Comparison of ENCODE assay signal across 24 cellular contexts in genomic region chr12:13067322-13067721, GRCh38. TPM values are rescaled to one million over a fixed set of nuclear protein-coding genes. Genes with fewer than 3 reads are reported as not detected.
"Had no signal": no experiment of that assay in that cellular context is flagged by ENCODE, and none has a peak within 500 bp of the region (broad histone marks: within the 10 kb centered on the region; RNA-seq: fewer than 3 reads in every experiment).

No MANE protein-coding gene starts in this region.

- H3K27me3 Mint-ChIP-seq: memory B cell, naive B cell had no signal

- H3K27ac Mint-ChIP-seq: memory B cell, naive B cell had no signal

- H3K4me1 Mint-ChIP-seq: memory B cell, naive B cell had no signal

- H3K9me3 Mint-ChIP-seq: memory B cell, naive B cell, nephron progenitor cell had no signal

- DNase-seq: cortex of kidney; hypothalamus; naive B cell; nephron progenitor cell; nucleus accumbens; stimulated activated CD4-positive, alpha-beta T cell treated with anti-CD3 and anti-CD28 coated beads, Interleukin-12 subunit alpha, Interleukin-12 subunit beta, amount 100 ng/mL, for 4 hours; stimulated activated CD4-positive, alpha-beta T cell treated with anti-CD3 and anti-CD28 coated beads, Interleukin-1b, Interleukin-23, amount 100 ng/mL, for 48 hours; stimulated activated CD4-positive, alpha-beta T cell treated with anti-CD3 and anti-CD28 coated beads, Interleukin-4, amount 100 ng/mL, for 1 hour; stimulated activated CD8-positive, alpha-beta memory T cell treated with anti-CD3 and anti-CD28 coated beads, Interleukin-4, amount 100 ng/mL, for 48 hours; stimulated activated naive CD4-positive, alpha-beta T cell treated with Interleukin-2 at 50 U/mL for 16 hours; upper lobe of left lung; uterus had no signal

- H3K4me3 Mint-ChIP-seq: memory B cell, naive B cell, nephron progenitor cell had no signal

- ATAC-seq: left lobe of liver, sciatic nerve had no signal

RNA-seq across cellular contexts. Expression of gene GSG1, which starts 36.1 kb away (rescaled TPM):
- total RNA-seq: dermis microvascular lymphatic vessel endothelial cell, left lobe of liver, liver, lung, mononuclear cell, osteocyte, right atrium auricular region, sciatic nerve, smooth muscle cell, thoracic aorta, tibial nerve, upper lobe of left lung, uterus had no signal
